17 cellular contexts compared by ENCODE assay signal in genomic region chr2:232322560-232323327, GRCh38. TPM values are rescaled to one million over a fixed set of nuclear protein-coding genes. Genes with fewer than 3 reads are reported as not detected.
DNase-seq lines count a peak whose midpoint lies in the region; ATAC-seq and TF ChIP-seq lines count a peak whose summit lies in the region.
"Had no signal": no experiment of that assay in that cellular context is flagged by ENCODE, and none has a peak within 500 bp of the region (broad histone marks: within the 10 kb centered on the region; RNA-seq: fewer than 3 reads in every experiment).

No MANE protein-coding gene starts in this region.

- DNase-seq in activated effector memory CD4-positive, alpha-beta T cell treated with anti-CD3 and anti-CD28 coated beads, Interleukin-2, amount 50 U/mL, for 16 hours: peak; percentile 61
- DNase-seq in activated effector memory CD4-positive, alpha-beta T cell treated with Interleukin-2 at 50 U/mL for 16 hours: no peak
- DNase-seq in T-cell (peak in 1 of 34 experiments; percentile 25), endodermal cell (no peak), SW480 (ENCODE audit: low spot score) (no peak)
- peak; percentile 28 for DNase-seq in stimulated activated naive CD8-positive, alpha-beta T cell treated with anti-CD3 and anti-CD28 coated beads, Interleukin-15, Interleukin-2, amounts not matched to agents 100 U/mL and 50 U/mL, for 24 hours
- DNase-seq: activated B cell treated with CpG ODN at 0.5 μM for 24 hours, mesenchymal stem cell, NCI-H2081, SHP77 treated with DMSO at 0.1 percent for 48 hours had no signal

- ATAC-seq in T-cell (replicated peaks in 1 of 4) (peak in 2 of 4 experiments; percentile 13 to 20), HG03280 (IDR thresholded peaks at IDR 0.05; ENCODE audit: unreplicated experiment) (no peak), HG03521 (IDR thresholded peaks at IDR 0.05; ENCODE audit: unreplicated experiment) (no peak)
- no peak for ATAC-seq in stimulated activated naive CD8-positive, alpha-beta T cell treated with anti-CD3 and anti-CD28 coated beads, Interleukin-15, Interleukin-2, amounts not matched to agents 100 U/mL and 50 U/mL, for 24 hours
- ATAC-seq: GM12878, pancreas had no signal

- H3K4me1 ChIP-seq in endodermal cell (ENCODE audit: control insufficient read depth, insufficient read depth, low read length): peaks cover 5% of the 10 kb centered on the region
- H3K4me1 ChIP-seq: uterus had no signal

- H3K27ac Mint-ChIP-seq in T-cell: peak overlapping the region; percentile 94 to 98
- H3K27ac Mint-ChIP-seq in endodermal cell: peak overlapping the region; percentile 58
- H3K27ac Mint-ChIP-seq: activated B cell treated with CpG ODN at 0.5 μM for 24 hours had no signal

- CTCF ChIA-PET in T-cell (lab: Charles Lee): no interaction called here

- H3K9me3 ChIP-seq in endodermal cell (ENCODE audit: control insufficient read depth, low read length): no peaks in the 10 kb centered on the region
- H3K9me3 ChIP-seq: pancreas, uterus had no signal

- no peak overlapping the region for H3K4me3 ChIP-seq in endodermal cell (ENCODE audit: low read length)
- H3K4me3 ChIP-seq: GM12878, pancreas, uterus had no signal

- TF ChIP-seq CTCF in endodermal cell (conservative IDR thresholded peaks at IDR 0.05): no peak

- H3K36me3 ChIP-seq in endodermal cell (ENCODE audit: control insufficient read depth, insufficient read depth, low read length): no peaks in the 10 kb centered on the region
- H3K36me3 ChIP-seq: pancreas, uterus had no signal

- H3K9me3 Mint-ChIP-seq in T-cell (no peaks in the 10 kb centered on the region), endodermal cell (no peaks in the 10 kb centered on the region)
- H3K9me3 Mint-ChIP-seq: activated B cell treated with CpG ODN at 0.5 μM for 24 hours had no signal

- H3K9ac ChIP-seq in endodermal cell (ENCODE audit: extremely low read depth, low read length, poor library complexity, severe bottlenecking): no peak overlapping the region
- H3K9ac ChIP-seq: KMS-11 had no signal

- WGBS in endodermal cell (ENCODE audit: insufficient coverage in 1 of 2, insufficient read length in 1 of 2), 2 experiments: 91 to 92% methylated on average over 15 to 18 of the region's 18 CpGs

- H3K27me3 Mint-ChIP-seq in T-cell (no peaks in the 10 kb centered on the region), endodermal cell (ENCODE audit: insufficient read depth) (no peaks in the 10 kb centered on the region)
- H3K27me3 Mint-ChIP-seq: activated B cell treated with CpG ODN at 0.5 μM for 24 hours had no signal

- POLR2A ChIA-PET in T-cell (lab: Charles Lee): interaction anchor here in 1 of 2 donors (0.6 kb wide), 1 partner anchor 41 kb away, joined by 3 read pairs; no protein-coding TSS in a partner anchor

- no peaks in the 10 kb centered on the region for H3K27me3 ChIP-seq in endodermal cell (ENCODE audit: control insufficient read depth, insufficient read depth, low read length, poor library complexity, severe bottlenecking)
- H3K27me3 ChIP-seq: pancreas, uterus had no signal

- no peak overlapping the region for H3K27ac ChIP-seq in endodermal cell (ENCODE audit: low read depth, low read length)
- H3K27ac ChIP-seq: KMS-11, pancreas, uterus had no signal

- peaks cover 63 to 71% (median 65%) of the 10 kb centered on the region in 3 donors for H3K4me1 Mint-ChIP-seq in T-cell
- peaks cover 7% of the 10 kb centered on the region for H3K4me1 Mint-ChIP-seq in endodermal cell

- H3K4me3 Mint-ChIP-seq in T-cell (peak overlapping the region in 2 of 3 donors; percentile 17 to 66), endodermal cell (no peak overlapping the region)
- H3K4me3 Mint-ChIP-seq: activated B cell treated with CpG ODN at 0.5 μM for 24 hours had no signal

- no peaks in the 10 kb centered on the region for H3K36me3 Mint-ChIP-seq in T-cell
- no peaks in the 10 kb centered on the region for H3K36me3 Mint-ChIP-seq in endodermal cell (ENCODE audit: low read depth)

RNA-seq across cellular contexts. Expression of gene ALPP, which starts 55.8 kb away (rescaled TPM):
- total RNA-seq in T-cell (under 1 TPM in 1 of 5 donors, not detected in 4; 0.16 TPM), endodermal cell (not detected)
- polyA plus RNA-seq in endodermal cell (2013, experiment 1 of 2): not detected
- not detected for polyA plus RNA-seq in endodermal cell (2013, experiment 2 of 2)
- total RNA-seq: Daoy, GM12878, pancreas had no signal
- polyA plus RNA-seq: pancreas had no signal

Comparison
In these comparisons a context has a peak if more than half of its experiments do, and no peak if none do; other contexts are left out.
1. DNase-seq: peak in activated effector memory CD4-positive, alpha-beta T cell treated with anti-CD3 and anti-CD28 coated beads, Interleukin-2, amount 50 U/mL, for 16 hours (single experiment) and stimulated activated naive CD8-positive, alpha-beta T cell treated with anti-CD3 and anti-CD28 coated beads, Interleukin-15, Interleukin-2, amounts not matched to agents 100 U/mL and 50 U/mL, for 24 hours (single experiment); none in activated effector memory CD4-positive, alpha-beta T cell treated with Interleukin-2 at 50 U/mL for 16 hours (single experiment), endodermal cell (single experiment) and SW480 (single experiment).